Comparison of ENCODE assay signal across 1 cellular context in the genomic region with DNA sequence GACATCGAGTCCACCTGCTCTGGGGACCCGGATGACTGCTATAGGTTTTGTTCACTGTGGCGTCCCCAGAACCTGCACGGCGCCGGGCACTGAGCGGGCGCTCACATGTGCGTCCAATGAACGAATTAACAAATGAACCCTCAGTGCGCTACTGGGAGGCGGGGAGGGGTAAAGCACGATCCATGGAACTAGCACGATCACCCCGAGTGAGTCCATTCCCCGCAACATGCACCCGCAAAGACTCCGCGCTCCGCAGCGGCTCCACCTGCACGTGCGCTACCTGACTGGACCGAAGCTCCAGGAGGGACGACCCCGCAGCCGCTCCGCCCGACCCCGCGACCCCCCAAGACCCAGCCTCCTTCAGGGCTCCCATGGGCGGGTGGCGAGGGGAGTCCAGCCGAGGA.
A peak's percentile ranks its signal among the peaks of the same experiment; 100 is the strongest.
TF ChIP-seq lines count a peak whose summit lies in the region.

No MANE protein-coding gene starts in this region.

TF ChIP-seq in K562, 482 proteins besides CTCF, POLR2A, EP300 and RAD21 (continued from another document):
- TF ChIP-seq, protein P1, sequence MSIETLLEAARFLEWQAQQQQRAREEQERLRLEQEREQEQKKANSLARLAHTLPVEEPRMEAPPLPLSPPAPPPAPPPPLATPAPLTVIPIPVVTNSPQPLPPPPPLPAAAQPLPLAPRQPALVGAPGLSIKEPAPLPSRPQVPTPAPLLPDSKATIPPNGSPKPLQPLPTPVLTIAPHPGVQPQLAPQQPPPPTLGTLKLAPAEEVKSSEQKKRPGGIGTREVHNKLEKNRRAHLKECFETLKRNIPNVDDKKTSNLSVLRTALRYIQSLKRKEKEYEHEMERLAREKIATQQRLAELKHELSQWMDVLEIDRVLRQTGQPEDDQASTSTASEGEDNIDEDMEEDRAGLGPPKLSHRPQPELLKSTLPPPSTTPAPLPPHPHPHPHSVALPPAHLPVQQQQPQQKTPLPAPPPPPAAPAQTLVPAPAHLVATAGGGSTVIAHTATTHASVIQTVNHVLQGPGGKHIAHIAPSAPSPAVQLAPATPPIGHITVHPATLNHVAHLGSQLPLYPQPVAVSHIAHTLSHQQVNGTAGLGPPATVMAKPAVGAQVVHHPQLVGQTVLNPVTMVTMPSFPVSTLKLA (conservative IDR thresholded peaks at IDR 0.05), result peak in 1 of 2 experiments; percentile 24
- TF ChIP-seq MGA (IDR thresholded peaks at IDR 0.05), result peak; percentile 55
- TF ChIP-seq PRDM10 (IDR thresholded peaks at IDR 0.05; ENCODE audit: partially characterized antibody), result peak; percentile 15
- no peak for TF ChIP-seq SLC30A9 (CRISPR knock-in tag; IDR thresholded peaks at IDR 0.05)
- TF ChIP-seq JUN (IDR thresholded peaks at IDR 0.05; ENCODE audit: borderline replicate concordance, low read depth, low read length), result no peak
- TF ChIP-seq JUN (CRISPR knock-in tag; IDR thresholded peaks at IDR 0.05; ENCODE audit: borderline replicate concordance), result 0 out of 2 replicates have a peak, but pooled peaks have one; percentile 82
- TF ChIP-seq E2F6 (IDR thresholded peaks at IDR 0.05; ENCODE audit: borderline replicate concordance in 1 of 2, extremely low read depth in 1 of 2, insufficient read depth in 1 of 2, insufficient read length in 1 of 2, low read depth in 1 of 2, low read length in 1 of 2, poor library complexity in 1 of 2, severe bottlenecking in 1 of 2), result peak in 1 of 2 experiments; percentile 18
- TF ChIP-seq, protein P2, sequence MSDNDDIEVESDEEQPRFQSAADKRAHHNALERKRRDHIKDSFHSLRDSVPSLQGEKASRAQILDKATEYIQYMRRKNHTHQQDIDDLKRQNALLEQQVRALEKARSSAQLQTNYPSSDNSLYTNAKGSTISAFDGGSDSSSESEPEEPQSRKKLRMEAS (CRISPR knock-in tag; IDR thresholded peaks at IDR 0.05), result peak; percentile 59
- 0 out of 2 replicates have a peak, but pooled peaks have one; percentile 17 for TF ChIP-seq HMGXB4 (CRISPR knock-in tag; IDR thresholded peaks at IDR 0.05)
- no peak for TF ChIP-seq KLF6 (CRISPR knock-in tag; IDR thresholded peaks at IDR 0.05; ENCODE audit: borderline replicate concordance)
- TF ChIP-seq CREB1 (IDR thresholded peaks at IDR 0.05), result no peak
- 0 out of 2 replicates have a peak, but pooled peaks have one; percentile 36 for TF ChIP-seq CREB1 (CRISPR knock-in tag; IDR thresholded peaks at IDR 0.05)
- TF ChIP-seq BHLHE40 (IDR thresholded peaks at IDR 0.05; ENCODE audit: low read length), result peak; percentile 57
